9 cellular contexts compared by ENCODE assay signal in genomic region chr1:11787251-11787803, GRCh38. TPM values are rescaled to one million over a fixed set of nuclear protein-coding genes. Genes with fewer than 3 reads are reported as not detected.
DNase-seq lines count a peak whose midpoint lies in the region; ATAC-seq and TF ChIP-seq lines count a peak whose summit lies in the region.
"Had no signal": no experiment of that assay in that cellular context is flagged by ENCODE, and none has a peak within 500 bp of the region (broad histone marks: within the 10 kb centered on the region; RNA-seq: fewer than 3 reads in every experiment).

No MANE protein-coding gene starts in this region.

- DNase-seq in HCEC 1CT: peak; percentile 46
- no peak for DNase-seq in caudate nucleus (lab: John Stamatoyannopoulos, UW)
- peak; percentile 59 for DNase-seq in kidney tubule cell (ENCODE audit: low spot score)
- DNase-seq in spleen: no peak
- no peak for DNase-seq in Karpas-422
- no peak for DNase-seq in activated naive CD4-positive, alpha-beta T cell treated with anti-CD3 and anti-CD28 coated beads, Interleukin-2, amount 10 ng/mL, durations not matched to agents 7 days and 5 days
- no peak for DNase-seq in NOMO-1 (lab: John Stamatoyannopoulos, UW; ENCODE audit: unreplicated experiment in 2 of 2)

- no peaks in the 10 kb centered on the region for H3K27me3 ChIP-seq in spleen (replicated peaks in 1 of 7)
- no peaks in the 10 kb centered on the region for H3K27me3 ChIP-seq in Karpas-422 (ENCODE audit: low read length)

- no peak overlapping the region for H2AFZ ChIP-seq in Karpas-422 (ENCODE audit: low read length)

- no peak overlapping the region for H3K4me2 ChIP-seq in Karpas-422 (ENCODE audit: low read depth, low read length, poor library complexity, severe bottlenecking)

- H3K9me2 ChIP-seq in Karpas-422 (replicated peaks; ENCODE audit: insufficient read depth, low read length): no peaks in the 10 kb centered on the region

- H3K4me1 ChIP-seq in spleen (peaks cover 54 to 85% (median 74%) of the 10 kb centered on the region in 6 donors), Karpas-422 (ENCODE audit: low read length) (no peaks in the 10 kb centered on the region)

- H3K27ac Mint-ChIP-seq in activated naive CD4-positive, alpha-beta T cell treated with anti-CD3 and anti-CD28 coated beads, Interleukin-2, amount 10 ng/mL, durations not matched to agents 7 days and 5 days: no peak overlapping the region

- H3K9me3 ChIP-seq in spleen: no peaks in the 10 kb centered on the region
- H3K9me3 ChIP-seq in Karpas-422 (ENCODE audit: low read length): no peaks in the 10 kb centered on the region

- TF ChIP-seq POLR2A in spleen (IDR thresholded peaks at IDR 0.05): no peak

- TF ChIP-seq CTCF in spleen (IDR thresholded peaks at IDR 0.05 in 8 of 11, conservative IDR thresholded peaks at IDR 0.05 in 3 of 11): no peak

- WGBS in spleen, 5 donors: 54 to 70% (median 67%) methylated on average over 12 to 16 of the region's 16 CpGs

- no peak for ATAC-seq in HG03342 (IDR thresholded peaks at IDR 0.05; ENCODE audit: unreplicated experiment)

- no peaks in the 10 kb centered on the region for H3K36me3 Mint-ChIP-seq in activated naive CD4-positive, alpha-beta T cell treated with anti-CD3 and anti-CD28 coated beads, Interleukin-2, amount 10 ng/mL, durations not matched to agents 7 days and 5 days

- no peaks in the 10 kb centered on the region for H3K9me3 Mint-ChIP-seq in activated naive CD4-positive, alpha-beta T cell treated with anti-CD3 and anti-CD28 coated beads, Interleukin-2, amount 10 ng/mL, durations not matched to agents 7 days and 5 days

- H4K20me1 ChIP-seq in Karpas-422 (ENCODE audit: insufficient read depth, low read depth, low read length): no peaks in the 10 kb centered on the region

- intact Hi-C loops in spleen (cut with DNase I; ENCODE audit: low total_unique reads): no loop called here

- no peaks in the 10 kb centered on the region for H3K79me2 ChIP-seq in Karpas-422 (ENCODE audit: low read length)

- H3K27me3 Mint-ChIP-seq in activated naive CD4-positive, alpha-beta T cell treated with anti-CD3 and anti-CD28 coated beads, Interleukin-2, amount 10 ng/mL, durations not matched to agents 7 days and 5 days: peaks cover 9% of the 10 kb centered on the region

- H3K4me1 Mint-ChIP-seq in activated naive CD4-positive, alpha-beta T cell treated with anti-CD3 and anti-CD28 coated beads, Interleukin-2, amount 10 ng/mL, durations not matched to agents 7 days and 5 days: no peaks in the 10 kb centered on the region

- H3K9ac ChIP-seq in Karpas-422 (ENCODE audit: low read length): no peak overlapping the region

- no peak overlapping the region for H3K4me3 ChIP-seq in spleen
- H3K4me3 ChIP-seq in Karpas-422 (ENCODE audit: low read length): no peak overlapping the region

- H3K27ac ChIP-seq in caudate nucleus (ENCODE audit: low read depth, low read length) (peak overlapping the region; percentile 24), spleen (peak overlapping the region; percentile 35 to 91 (median 86)), Karpas-422 (ENCODE audit: low read length) (no peak overlapping the region)

- peaks cover 0 to 45% (median 23%) of the 10 kb centered on the region in 6 donors for H3K36me3 ChIP-seq in spleen
- no peaks in the 10 kb centered on the region for H3K36me3 ChIP-seq in Karpas-422 (ENCODE audit: insufficient read depth, low read length)

- CTCF ChIA-PET in activated naive CD4-positive, alpha-beta T cell treated with anti-CD3 and anti-CD28 coated beads, Interleukin-2, amount 10 ng/mL, durations not matched to agents 7 days and 5 days (lab: Charles Lee): interaction anchor here (0.6 to 1.4 kb wide), 6 partner anchors 8 to 104 kb away, joined by 3 to 4 read pairs (median 3); partner anchors contain the start of gene AGTRAP

- H3K4me3 Mint-ChIP-seq in activated naive CD4-positive, alpha-beta T cell treated with anti-CD3 and anti-CD28 coated beads, Interleukin-2, amount 10 ng/mL, durations not matched to agents 7 days and 5 days: no peak overlapping the region

RNA-seq across cellular contexts. Expression of gene MTHFR, which starts 18.4 kb away (rescaled TPM):
- total RNA-seq in spleen: 10 to 100 TPM; 46.5 to 79.8 (median 76.0) TPM
- 10 to 100 TPM in 1 of 3 donors, 1 to 10 TPM in 2; 6.7 to 23.4 (median 8.3) TPM for polyA plus RNA-seq in spleen
- 32.5 and 57.0 TPM in 2 replicates for total RNA-seq in Karpas-422 (2014; rRNA removed; shearing (Covaris generic); ENCODE audit: low replicate concordance)

RNA-seq across cellular contexts. Expression of gene CLCN6, which starts 18.7 kb away (rescaled TPM):
- 10 to 100 TPM; 21.2 to 34.4 (median 27.9) TPM for total RNA-seq in spleen
- polyA plus RNA-seq in spleen: 10 to 100 TPM in 2 of 3 donors, 1 to 10 TPM in 1; 6.3 to 13.5 (median 12.4) TPM
- 20.0 and 22.0 TPM in 2 replicates for total RNA-seq in Karpas-422 (2014; rRNA removed; shearing (Covaris generic); ENCODE audit: low replicate concordance)

RNA-seq across cellular contexts. Expression of gene C1orf167, which starts 25.3 kb away (rescaled TPM):
- total RNA-seq in spleen: 1 to 10 TPM in 1 of 7 donors, under 1 TPM in 5, not detected in 1; 0.74 to 4.8 (median 0.86) TPM
- 1 to 10 TPM in 2 of 3 donors, under 1 TPM in 1; 0.96 to 1.7 (median 1.7) TPM for polyA plus RNA-seq in spleen
- total RNA-seq in Karpas-422 (2014; rRNA removed; shearing (Covaris generic); ENCODE audit: low replicate concordance): not detected in 2 replicates
- total RNA-seq: NCI-H460 had no signal

RNA-seq across cellular contexts. Expression of gene AGTRAP, which starts 51.4 kb away (rescaled TPM):
- 100 to 1,000 TPM in 2 of 7 donors, 10 to 100 TPM in 5; 48.5 to 120 (median 64.2) TPM for total RNA-seq in spleen
- 10 to 100 TPM; 40.8 to 54.7 (median 50.5) TPM for polyA plus RNA-seq in spleen
- 24.3 and 24.9 TPM in 2 replicates for total RNA-seq in Karpas-422 (2014; rRNA removed; shearing (Covaris generic); ENCODE audit: low replicate concordance)

Comparison
In these comparisons a context has a peak if more than half of its experiments do, and no peak if none do; other contexts are left out.
1. DNase-seq: peak in HCEC 1CT (single experiment) and kidney tubule cell (single experiment); none in caudate nucleus (0 of 61), spleen (single experiment), Karpas-422 (single experiment), activated naive CD4-positive, alpha-beta T cell treated with anti-CD3 and anti-CD28 coated beads, Interleukin-2, amount 10 ng/mL, durations not matched to agents 7 days and 5 days (single experiment) and NOMO-1 (0 of 2).